Comparison of ENCODE assay signal across 1 cellular context in genomic region chr4:87042221-87042620, GRCh38.
TF ChIP-seq lines count a peak whose summit lies in the region.

No MANE protein-coding gene starts in this region.

TF ChIP-seq in K562, 482 proteins besides CTCF, POLR2A, EP300 and RAD21 (continued from another document):
- no peak for TF ChIP-seq KDM2B (CRISPR knock-in tag; IDR thresholded peaks at IDR 0.05)
- TF ChIP-seq KAT7 (CRISPR knock-in tag; IDR thresholded peaks at IDR 0.05; ENCODE audit: borderline replicate concordance), result no peak
- TF ChIP-seq ZNF232 (CRISPR knock-in tag; IDR thresholded peaks at IDR 0.05), result no peak
- no peak for TF ChIP-seq ZBTB7A (IDR thresholded peaks at IDR 0.05; ENCODE audit: borderline replicate concordance, control insufficient read depth, low read depth, low read length)
- TF ChIP-seq ASH1L (IDR thresholded peaks at IDR 0.05; ENCODE audit: borderline replicate concordance, low read depth, partially characterized antibody), result no peak
- TF ChIP-seq MYBL2 (IDR thresholded peaks at IDR 0.05; ENCODE audit: low read depth), result no peak
- TF ChIP-seq MYBL2 (CRISPR knock-in tag; IDR thresholded peaks at IDR 0.05; ENCODE audit: borderline replicate concordance), result no peak
- TF ChIP-seq MYC (IDR thresholded peaks at IDR 0.05; ENCODE audit: low read depth, low read length), result no peak
- TF ChIP-seq MYC (CRISPR knock-in tag; IDR thresholded peaks at IDR 0.05; ENCODE audit: borderline replicate concordance, low read depth), result no peak
